ENCODE assay signal across 11 cellular contexts in the genomic region with DNA sequence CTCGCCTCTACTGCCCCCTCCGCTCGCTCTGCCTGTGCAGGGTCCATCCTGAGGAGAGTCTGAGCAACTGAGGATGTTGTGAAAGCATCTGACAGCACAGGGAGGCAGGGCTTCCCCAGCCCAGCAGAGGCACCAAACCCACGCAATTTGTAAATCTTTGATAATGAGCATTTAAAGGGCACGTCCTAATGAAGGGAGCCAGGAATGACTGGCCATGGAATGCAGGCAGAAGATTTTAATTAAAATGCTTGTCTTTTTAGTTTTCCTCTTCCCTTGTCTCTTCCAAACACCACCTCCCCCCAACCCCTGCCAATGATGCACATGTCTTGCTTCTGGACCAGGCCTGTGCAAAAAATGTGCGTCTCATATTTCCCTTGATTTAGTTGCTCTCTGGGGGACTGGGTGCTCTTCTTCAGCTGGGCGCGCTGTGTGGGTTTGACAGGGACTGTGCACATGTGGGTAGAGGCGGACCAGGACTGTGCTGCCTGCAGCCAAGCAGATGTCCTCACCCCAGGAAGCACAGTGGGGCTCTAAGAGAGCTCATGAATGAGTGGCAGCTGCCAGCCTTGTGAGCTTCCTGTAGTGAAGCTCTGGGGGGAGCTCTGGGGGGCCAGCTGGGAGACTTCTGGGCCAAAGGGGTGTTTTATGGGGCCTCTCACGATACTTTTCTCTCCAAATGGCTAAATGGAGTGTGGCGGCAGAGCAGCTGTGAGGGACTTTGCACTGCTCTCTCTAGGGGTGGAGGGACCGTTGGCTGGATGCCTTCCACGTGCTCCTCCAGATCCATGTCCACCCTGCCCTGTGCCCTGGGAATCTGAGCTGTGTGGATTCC.
DNase-seq lines count a peak whose midpoint lies in the region; TF ChIP-seq lines count a peak whose summit lies in the region.
"Had no signal": no experiment of that assay in that cellular context is flagged by ENCODE, and none has a peak within 500 bp of the region (broad histone marks: within the 10 kb centered on the region; RNA-seq: fewer than 3 reads in every experiment).

No MANE protein-coding gene starts in this region.

- no peaks in the 10 kb centered on the region for H3K4me1 ChIP-seq in osteoblast (ENCODE audit: insufficient read depth, low read length)

- H3K27ac ChIP-seq in osteoblast (ENCODE audit: low read depth, low read length): no peak overlapping the region

- peaks cover 2% of the 10 kb centered on the region for H4K20me1 ChIP-seq in osteoblast (ENCODE audit: insufficient read depth, low read length)

- no peaks in the 10 kb centered on the region for H3K9me3 ChIP-seq in osteoblast (ENCODE audit: low read depth, low read length)

- DNase-seq in EH (ENCODE audit: low read depth) (peak; percentile 98), NCI-H2171 treated with DMSO at 0.1 percent for 48 hours (lab: John Stamatoyannopoulos, UW) (peak; percentile 90), fibroblast of mammary gland (ENCODE audit: low read depth) (peak; percentile 89), osteoblast (ENCODE audit: insufficient read length, low spot score, missing footprints) (peak; percentile 50), NCI-H187 treated with DMSO at 0.1 percent for 48 hours (lab: John Stamatoyannopoulos, UW) (no peak), COLO829 (ENCODE audit: low spot score) (no peak), GF-D8 (lab: John Stamatoyannopoulos, UW) (no peak)
- DNase-seq in NK-92 treated with Interleukin-12 subunit alpha and Interleukin-12 subunit beta, amount 100 ng/mL, for 24 hours (lab: John Stamatoyannopoulos, UW): no peak
- DNase-seq: activated effector memory CD4-positive, alpha-beta T cell treated with Interleukin-2 at 50 U/mL for 16 hours; DMS53; stimulated activated CD4-positive, alpha-beta T cell treated with anti-CD3 and anti-CD28 coated beads, Interleukin-4, amount 100 ng/mL, for 4 hours had no signal

- H3K79me2 ChIP-seq in osteoblast (ENCODE audit: insufficient read depth, low read length): no peaks in the 10 kb centered on the region

- H3K4me3 ChIP-seq in fibroblast of mammary gland (ENCODE audit: control insufficient read depth, low read depth, low read length) (no peak overlapping the region), osteoblast (ENCODE audit: insufficient read depth, low read length) (no peak overlapping the region)

- no peaks in the 10 kb centered on the region for H3K36me3 ChIP-seq in osteoblast (ENCODE audit: insufficient read depth, low read length)

- H3K4me2 ChIP-seq in osteoblast (ENCODE audit: insufficient read depth, low read length): no peak overlapping the region

- H2AFZ ChIP-seq in osteoblast (ENCODE audit: low read length): no peak overlapping the region

- TF ChIP-seq CTCF in fibroblast of mammary gland (conservative IDR thresholded peaks at IDR 0.05; ENCODE audit: control insufficient read depth, insufficient read depth, low read depth, low read length) (peak; percentile 38), osteoblast (IDR thresholded peaks at IDR 0.05; ENCODE audit: extremely low read depth, low read depth, low read length) (no peak)

- H3K27me3 ChIP-seq in osteoblast (ENCODE audit: insufficient read depth, low read length): no peaks in the 10 kb centered on the region

Comparison
In these comparisons a context has a peak if more than half of its experiments do, and no peak if none do; other contexts are left out.
1. DNase-seq: peak in EH (single experiment), NCI-H2171 treated with DMSO at 0.1 percent for 48 hours (single experiment), fibroblast of mammary gland (single experiment) and osteoblast (single experiment); none in NCI-H187 treated with DMSO at 0.1 percent for 48 hours (single experiment), COLO829 (single experiment), NK-92 treated with Interleukin-12 subunit alpha and Interleukin-12 subunit beta, amount 100 ng/mL, for 24 hours (single experiment) and GF-D8 (single experiment).